1 cellular context compared by ENCODE assay signal in the genomic region with DNA sequence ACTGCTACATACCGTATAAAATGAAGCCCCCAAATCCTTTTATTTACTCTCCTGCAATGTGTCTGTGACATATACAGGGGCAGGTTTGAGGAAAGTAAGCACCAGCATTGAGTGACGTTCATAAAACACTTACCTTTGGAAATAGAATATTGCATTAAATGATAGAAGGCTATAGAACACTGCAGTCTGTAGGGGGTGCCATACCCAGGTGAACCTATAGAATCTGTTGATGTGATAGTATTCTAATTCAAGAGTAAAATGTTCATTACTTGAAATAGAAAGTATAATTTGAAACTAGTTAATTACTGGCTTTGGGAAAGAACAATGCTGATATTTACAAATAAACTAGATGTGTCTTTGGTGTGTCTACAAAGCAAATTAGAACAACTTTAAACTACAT.
TF ChIP-seq lines count a peak whose summit lies in the region.

No MANE protein-coding gene starts in this region.

TF ChIP-seq in H1, 55 proteins besides CTCF, POLR2A, EP300 and RAD21 (continued from another document):
- TF ChIP-seq, protein P1, sequence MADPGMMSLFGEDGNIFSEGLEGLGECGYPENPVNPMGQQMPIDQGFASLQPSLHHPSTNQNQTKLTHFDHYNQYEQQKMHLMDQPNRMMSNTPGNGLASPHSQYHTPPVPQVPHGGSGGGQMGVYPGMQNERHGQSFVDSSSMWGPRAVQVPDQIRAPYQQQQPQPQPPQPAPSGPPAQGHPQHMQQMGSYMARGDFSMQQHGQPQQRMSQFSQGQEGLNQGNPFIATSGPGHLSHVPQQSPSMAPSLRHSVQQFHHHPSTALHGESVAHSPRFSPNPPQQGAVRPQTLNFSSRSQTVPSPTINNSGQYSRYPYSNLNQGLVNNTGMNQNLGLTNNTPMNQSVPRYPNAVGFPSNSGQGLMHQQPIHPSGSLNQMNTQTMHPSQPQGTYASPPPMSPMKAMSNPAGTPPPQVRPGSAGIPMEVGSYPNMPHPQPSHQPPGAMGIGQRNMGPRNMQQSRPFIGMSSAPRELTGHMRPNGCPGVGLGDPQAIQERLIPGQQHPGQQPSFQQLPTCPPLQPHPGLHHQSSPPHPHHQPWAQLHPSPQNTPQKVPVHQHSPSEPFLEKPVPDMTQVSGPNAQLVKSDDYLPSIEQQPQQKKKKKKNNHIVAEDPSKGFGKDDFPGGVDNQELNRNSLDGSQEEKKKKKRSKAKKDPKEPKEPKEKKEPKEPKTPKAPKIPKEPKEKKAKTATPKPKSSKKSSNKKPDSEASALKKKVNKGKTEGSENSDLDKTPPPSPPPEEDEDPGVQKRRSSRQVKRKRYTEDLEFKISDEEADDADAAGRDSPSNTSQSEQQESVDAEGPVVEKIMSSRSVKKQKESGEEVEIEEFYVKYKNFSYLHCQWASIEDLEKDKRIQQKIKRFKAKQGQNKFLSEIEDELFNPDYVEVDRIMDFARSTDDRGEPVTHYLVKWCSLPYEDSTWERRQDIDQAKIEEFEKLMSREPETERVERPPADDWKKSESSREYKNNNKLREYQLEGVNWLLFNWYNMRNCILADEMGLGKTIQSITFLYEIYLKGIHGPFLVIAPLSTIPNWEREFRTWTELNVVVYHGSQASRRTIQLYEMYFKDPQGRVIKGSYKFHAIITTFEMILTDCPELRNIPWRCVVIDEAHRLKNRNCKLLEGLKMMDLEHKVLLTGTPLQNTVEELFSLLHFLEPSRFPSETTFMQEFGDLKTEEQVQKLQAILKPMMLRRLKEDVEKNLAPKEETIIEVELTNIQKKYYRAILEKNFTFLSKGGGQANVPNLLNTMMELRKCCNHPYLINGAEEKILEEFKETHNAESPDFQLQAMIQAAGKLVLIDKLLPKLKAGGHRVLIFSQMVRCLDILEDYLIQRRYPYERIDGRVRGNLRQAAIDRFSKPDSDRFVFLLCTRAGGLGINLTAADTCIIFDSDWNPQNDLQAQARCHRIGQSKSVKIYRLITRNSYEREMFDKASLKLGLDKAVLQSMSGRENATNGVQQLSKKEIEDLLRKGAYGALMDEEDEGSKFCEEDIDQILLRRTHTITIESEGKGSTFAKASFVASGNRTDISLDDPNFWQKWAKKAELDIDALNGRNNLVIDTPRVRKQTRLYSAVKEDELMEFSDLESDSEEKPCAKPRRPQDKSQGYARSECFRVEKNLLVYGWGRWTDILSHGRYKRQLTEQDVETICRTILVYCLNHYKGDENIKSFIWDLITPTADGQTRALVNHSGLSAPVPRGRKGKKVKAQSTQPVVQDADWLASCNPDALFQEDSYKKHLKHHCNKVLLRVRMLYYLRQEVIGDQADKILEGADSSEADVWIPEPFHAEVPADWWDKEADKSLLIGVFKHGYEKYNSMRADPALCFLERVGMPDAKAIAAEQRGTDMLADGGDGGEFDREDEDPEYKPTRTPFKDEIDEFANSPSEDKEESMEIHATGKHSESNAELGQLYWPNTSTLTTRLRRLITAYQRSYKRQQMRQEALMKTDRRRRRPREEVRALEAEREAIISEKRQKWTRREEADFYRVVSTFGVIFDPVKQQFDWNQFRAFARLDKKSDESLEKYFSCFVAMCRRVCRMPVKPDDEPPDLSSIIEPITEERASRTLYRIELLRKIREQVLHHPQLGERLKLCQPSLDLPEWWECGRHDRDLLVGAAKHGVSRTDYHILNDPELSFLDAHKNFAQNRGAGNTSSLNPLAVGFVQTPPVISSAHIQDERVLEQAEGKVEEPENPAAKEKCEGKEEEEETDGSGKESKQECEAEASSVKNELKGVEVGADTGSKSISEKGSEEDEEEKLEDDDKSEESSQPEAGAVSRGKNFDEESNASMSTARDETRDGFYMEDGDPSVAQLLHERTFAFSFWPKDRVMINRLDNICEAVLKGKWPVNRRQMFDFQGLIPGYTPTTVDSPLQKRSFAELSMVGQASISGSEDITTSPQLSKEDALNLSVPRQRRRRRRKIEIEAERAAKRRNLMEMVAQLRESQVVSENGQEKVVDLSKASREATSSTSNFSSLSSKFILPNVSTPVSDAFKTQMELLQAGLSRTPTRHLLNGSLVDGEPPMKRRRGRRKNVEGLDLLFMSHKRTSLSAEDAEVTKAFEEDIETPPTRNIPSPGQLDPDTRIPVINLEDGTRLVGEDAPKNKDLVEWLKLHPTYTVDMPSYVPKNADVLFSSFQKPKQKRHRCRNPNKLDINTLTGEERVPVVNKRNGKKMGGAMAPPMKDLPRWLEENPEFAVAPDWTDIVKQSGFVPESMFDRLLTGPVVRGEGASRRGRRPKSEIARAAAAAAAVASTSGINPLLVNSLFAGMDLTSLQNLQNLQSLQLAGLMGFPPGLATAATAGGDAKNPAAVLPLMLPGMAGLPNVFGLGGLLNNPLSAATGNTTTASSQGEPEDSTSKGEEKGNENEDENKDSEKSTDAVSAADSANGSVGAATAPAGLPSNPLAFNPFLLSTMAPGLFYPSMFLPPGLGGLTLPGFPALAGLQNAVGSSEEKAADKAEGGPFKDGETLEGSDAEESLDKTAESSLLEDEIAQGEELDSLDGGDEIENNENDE (IDR thresholded peaks at IDR 0.05; ENCODE audit: insufficient replicate concordance, low read length): no peak
- TF ChIP-seq SP2 (IDR thresholded peaks at IDR 0.05; ENCODE audit: low read length) (no peak), KDM1A (IDR thresholded peaks at IDR 0.05; ENCODE audit: borderline replicate concordance, low read length) (no peak), RFX5 (IDR thresholded peaks at IDR 0.05; ENCODE audit: borderline replicate concordance, low read depth, low read length) (no peak), RXRA (IDR thresholded peaks at IDR 0.05; ENCODE audit: insufficient read depth, low read depth, low read length) (no peak), SAP30 (IDR thresholded peaks at IDR 0.05; ENCODE audit: insufficient read depth, insufficient replicate concordance, low read length) (no peak), SIX5 (IDR thresholded peaks at IDR 0.05; ENCODE audit: low read depth, low read length) (no peak), HDAC2 (IDR thresholded peaks at IDR 0.05; ENCODE audit: borderline replicate concordance in 1 of 2, low read depth in 2 of 2, low read length in 2 of 2) (no peak), RNF2 (IDR thresholded peaks at IDR 0.05; ENCODE audit: borderline replicate concordance, low read depth, low read length, missing control alignments, poor library complexity, severe bottlenecking) (no peak), GABPA (IDR thresholded peaks at IDR 0.05; ENCODE audit: borderline replicate concordance, insufficient read depth, low read length) (no peak), FOSL1 (IDR thresholded peaks at IDR 0.05; ENCODE audit: insufficient read depth, low read depth, low read length) (no peak)
- TF ChIP-seq, protein P2, sequence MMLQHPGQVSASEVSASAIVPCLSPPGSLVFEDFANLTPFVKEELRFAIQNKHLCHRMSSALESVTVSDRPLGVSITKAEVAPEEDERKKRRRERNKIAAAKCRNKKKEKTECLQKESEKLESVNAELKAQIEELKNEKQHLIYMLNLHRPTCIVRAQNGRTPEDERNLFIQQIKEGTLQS (IDR thresholded peaks at IDR 0.05; ENCODE audit: insufficient read depth, low read depth, low read length): no peak
